Comparison of ENCODE assay signal across 8 cellular contexts in the genomic region with DNA sequence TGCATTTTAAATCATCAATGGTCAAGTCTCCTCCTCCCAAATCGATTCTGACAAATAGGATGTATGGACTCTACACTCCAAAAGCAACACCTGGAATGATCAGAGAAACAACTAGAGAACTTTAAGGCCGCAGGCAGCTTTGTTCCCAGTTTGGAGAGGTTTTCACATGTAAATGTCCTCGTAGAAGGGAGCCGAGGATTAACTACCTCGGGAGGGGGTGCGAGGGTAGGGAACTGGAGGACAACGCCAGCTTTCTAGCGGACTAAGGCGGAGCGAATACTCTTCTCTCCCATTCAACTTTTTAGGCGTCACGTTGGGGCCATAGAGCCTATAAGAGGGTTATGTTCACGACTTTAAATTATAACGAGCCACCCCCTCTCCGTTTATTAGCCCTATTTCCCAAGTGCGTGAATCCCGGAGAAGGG. TPM values are rescaled to one million over a fixed set of nuclear protein-coding genes. Genes with fewer than 3 reads are reported as not detected.
A peak's percentile ranks its signal among the peaks of the same experiment; 100 is the strongest.
DNase-seq lines count a peak whose midpoint lies in the region; ATAC-seq and TF ChIP-seq lines count a peak whose summit lies in the region.

No MANE protein-coding gene starts in this region.

- H3K9ac ChIP-seq in OCI-LY3 (ENCODE audit: low read length) = peak overlapping the region; percentile 95

- peaks cover 69% of the 10 kb centered on the region for H3K79me2 ChIP-seq in OCI-LY3 (ENCODE audit: low read length)

- H3K4me3 ChIP-seq in OCI-LY3 (ENCODE audit: low read length) (peak overlapping the region; percentile 100), ectodermal cell (ENCODE audit: insufficient read depth, low read depth, low read length) (peak overlapping the region; percentile 93)

- H3K4me1 Mint-ChIP-seq in activated T-cell treated with anti-CD3 and anti-CD28 coated beads, Interleukin-2, amount 50 U/mL, for 24 hours (ENCODE audit: low read depth) = peaks cover 17% of the 10 kb centered on the region

- H3K27ac Mint-ChIP-seq in activated T-cell treated with anti-CD3 and anti-CD28 coated beads, Interleukin-2, amount 50 U/mL, for 24 hours = peak overlapping the region; percentile 89

- DNase-seq in activated T-cell treated with anti-CD3 and anti-CD28 coated beads, Interleukin-2, amount 50 U/mL, for 24 hours = peak; percentile 34
- no peak for DNase-seq in activated T-cell treated with anti-CD3 and anti-CD28 coated beads, Interleukin-2, amount 50 U/mL, for 1 hour
- DNase-seq in midbrain (lab: John Stamatoyannopoulos, UW) (peak; percentile 54), mucosa of gallbladder (ENCODE audit: low spot score) (no peak)

- H3K4me1 ChIP-seq in OCI-LY3 (ENCODE audit: low read length) = peaks cover 40% of the 10 kb centered on the region
- H3K4me1 ChIP-seq in ectodermal cell (ENCODE audit: control insufficient read depth, insufficient read depth, low read length) = peaks cover 14% of the 10 kb centered on the region

- H3K27ac ChIP-seq in OCI-LY3 (ENCODE audit: low read length) (peak overlapping the region; percentile 79), ectodermal cell (ENCODE audit: insufficient read depth, low read depth, low read length, poor library complexity, severe bottlenecking) (peak overlapping the region; percentile 81)

- peak overlapping the region; percentile 93 for H3K4me2 ChIP-seq in OCI-LY3 (ENCODE audit: low read length)

- H2AFZ ChIP-seq in OCI-LY3 (ENCODE audit: low read depth, low read length) = no peak overlapping the region

- ATAC-seq in HG03460 (IDR thresholded peaks at IDR 0.05; ENCODE audit: unreplicated experiment) = no peak
- ATAC-seq in HG02798 (IDR thresholded peaks at IDR 0.05; ENCODE audit: poor library complexity, unreplicated experiment) = no peak

- TF ChIP-seq CTCF in OCI-LY3 (IDR thresholded peaks at IDR 0.05; ENCODE audit: low read depth, low read length) = no peak

- H3K9me3 ChIP-seq in OCI-LY3 (ENCODE audit: insufficient read depth, low read length) (no peaks in the 10 kb centered on the region), ectodermal cell (ENCODE audit: control insufficient read depth, low read length) (no peaks in the 10 kb centered on the region)

- H3K27me3 Mint-ChIP-seq in activated T-cell treated with anti-CD3 and anti-CD28 coated beads, Interleukin-2, amount 50 U/mL, for 24 hours = no peaks in the 10 kb centered on the region

- H3K36me3 Mint-ChIP-seq in activated T-cell treated with anti-CD3 and anti-CD28 coated beads, Interleukin-2, amount 50 U/mL, for 24 hours (ENCODE audit: low read depth) = peaks cover 26% of the 10 kb centered on the region

- no peaks in the 10 kb centered on the region for H3K9me3 Mint-ChIP-seq in activated T-cell treated with anti-CD3 and anti-CD28 coated beads, Interleukin-2, amount 50 U/mL, for 24 hours

- 0% methylated on average over 17 of the region's 17 CpGs for WGBS in ectodermal cell, 2 experiments

- H3K36me3 ChIP-seq in OCI-LY3 (replicated peaks; ENCODE audit: low read depth, low read length) (peaks cover 10% of the 10 kb centered on the region), ectodermal cell (ENCODE audit: control insufficient read depth, insufficient read depth, low read length) (peaks cover 4% of the 10 kb centered on the region)

- no peaks in the 10 kb centered on the region for H3K27me3 ChIP-seq in OCI-LY3 (ENCODE audit: low read depth, low read length)
- no peaks in the 10 kb centered on the region for H3K27me3 ChIP-seq in ectodermal cell (ENCODE audit: control insufficient read depth, insufficient read depth, low read length, poor library complexity, severe bottlenecking)

- peaks cover 49% of the 10 kb centered on the region for H4K20me1 ChIP-seq in OCI-LY3 (ENCODE audit: insufficient read depth, low read length)

- H3K4me3 Mint-ChIP-seq in activated T-cell treated with anti-CD3 and anti-CD28 coated beads, Interleukin-2, amount 50 U/mL, for 24 hours = no peak overlapping the region

RNA-seq across cellular contexts. Expression of a gene that starts 1.2 kb away (rescaled TPM):
- 66.1 TPM for polyA plus RNA-seq in ectodermal cell (2013, experiment 1 of 4)
- polyA plus RNA-seq in ectodermal cell (2013, experiment 2 of 4) = 71.7 TPM
- 51.2 TPM for polyA plus RNA-seq in ectodermal cell (2013, experiment 3 of 4)
- 61.0 TPM for polyA plus RNA-seq in ectodermal cell (2013, experiment 4 of 4)
- total RNA-seq in mucosa of gallbladder = 28.8 TPM

Comparison
In these comparisons a context has a peak if more than half of its experiments do, and no peak if none do; other contexts are left out.
1. DNase-seq: peak in activated T-cell treated with anti-CD3 and anti-CD28 coated beads, Interleukin-2, amount 50 U/mL, for 24 hours (single experiment) and midbrain (single experiment); none in activated T-cell treated with anti-CD3 and anti-CD28 coated beads, Interleukin-2, amount 50 U/mL, for 1 hour (single experiment) and mucosa of gallbladder (single experiment).